ENCODE assay signal across 10 cellular contexts in the genomic region with DNA sequence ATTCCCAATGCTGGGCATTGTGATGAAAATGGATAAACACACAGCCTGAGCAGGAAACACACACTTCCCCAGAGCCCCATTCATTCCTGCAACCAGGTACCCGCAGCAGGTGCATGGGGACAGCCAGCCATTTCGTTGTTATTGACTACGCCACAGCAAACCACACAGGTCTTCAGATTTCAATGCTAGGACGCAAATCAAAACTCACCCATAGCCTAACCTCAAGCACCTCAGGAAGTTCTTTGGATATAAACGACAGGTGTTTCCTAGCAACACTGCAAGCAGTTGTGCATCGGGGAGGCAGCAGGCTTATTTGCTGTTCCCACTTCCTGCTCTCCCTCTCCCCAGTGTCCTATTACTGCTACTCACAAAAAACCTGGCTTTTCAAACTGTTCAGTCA.
A peak's percentile ranks its signal among the peaks of the same experiment; 100 is the strongest.
DNase-seq lines count a peak whose midpoint lies in the region; FAIRE-seq and TF ChIP-seq lines count a peak whose summit lies in the region.
"Had no signal": no experiment of that assay in that cellular context is flagged by ENCODE, and none has a peak within 500 bp of the region (broad histone marks: within the 10 kb centered on the region; RNA-seq: fewer than 3 reads in every experiment).

No MANE protein-coding gene starts in this region.

- H3K9me3 ChIP-seq in small intestine (ENCODE audit: control insufficient read depth, low read depth) (no peaks in the 10 kb centered on the region), A673 (ENCODE audit: low read depth, low read length, poor library complexity, severe bottlenecking) (no peaks in the 10 kb centered on the region), suprapubic skin (no peaks in the 10 kb centered on the region), WERI-Rb-1 (ENCODE audit: severe bottlenecking) (no peaks in the 10 kb centered on the region)

- intact Hi-C loops in A673 (cut with micrococcal nuclease; ENCODE audit: unreplicated experiment), result no loop called here

- no peak for TF ChIP-seq CTCF in A673 (conservative IDR thresholded peaks at IDR 0.05; ENCODE audit: low read depth, low read length)
- TF ChIP-seq CTCF in suprapubic skin (IDR thresholded peaks at IDR 0.05), result no peak
- TF ChIP-seq CTCF in WERI-Rb-1 (IDR thresholded peaks at IDR 0.05; ENCODE audit: low read depth, low read length), result no peak

- CTCF ChIA-PET in A673 (lab: Charles Lee), result no interaction called here

- H3K27ac ChIP-seq in small intestine (ENCODE audit: low read depth in 1 of 2, low read length in 1 of 2) (no peak overlapping the region), A673 (ENCODE audit: low read depth, low read length, poor library complexity, severe bottlenecking) (no peak overlapping the region), suprapubic skin (no peak overlapping the region), WERI-Rb-1 (no peak overlapping the region)

- H3K36me3 ChIP-seq in small intestine (ENCODE audit: control insufficient read depth in 2 of 2, insufficient read depth in 2 of 2, low read length in 2 of 2) (no peaks in the 10 kb centered on the region), A673 (ENCODE audit: insufficient read depth, low read length, poor library complexity, severe bottlenecking) (no peaks in the 10 kb centered on the region), suprapubic skin (no peaks in the 10 kb centered on the region), WERI-Rb-1 (no peaks in the 10 kb centered on the region)

- BruUV-seq in A673 (replicated peaks; lab: Mats Ljungman, UMichigan), result no TSS peak

- no peaks in the 10 kb centered on the region for H3K27me3 ChIP-seq in small intestine (ENCODE audit: control insufficient read depth in 2 of 2, insufficient read depth in 2 of 2, low read length in 2 of 2)
- H3K27me3 ChIP-seq in A673 (replicated peaks; ENCODE audit: insufficient read depth, low read depth, low read length, poor library complexity), result no peaks in the 10 kb centered on the region
- no peaks in the 10 kb centered on the region for H3K27me3 ChIP-seq in suprapubic skin
- no peaks in the 10 kb centered on the region for H3K27me3 ChIP-seq in WERI-Rb-1 (ENCODE audit: insufficient read depth, low read depth, severe bottlenecking)

- no peak for TF ChIP-seq POLR2A in suprapubic skin (IDR thresholded peaks at IDR 0.05)

- no peak overlapping the region for H3K4me3 ChIP-seq in small intestine (ENCODE audit: low read depth in 1 of 2, low read length in 2 of 2)
- no peak overlapping the region for H3K4me3 ChIP-seq in A673 (ENCODE audit: low read depth, low read length, poor library complexity, severe bottlenecking)
- no peak overlapping the region for H3K4me3 ChIP-seq in suprapubic skin
- no peak overlapping the region for H3K4me3 ChIP-seq in WERI-Rb-1 (ENCODE audit: low read depth, low read length)

- POLR2A ChIA-PET in A673 (lab: Charles Lee; ENCODE audit: low non-redundant PET), result no interaction called here

- peak; percentile 74 for DNase-seq in activated effector memory CD4-positive, alpha-beta T cell treated with anti-CD3 and anti-CD28 coated beads, Interleukin-2, amount 50 U/mL, for 16 hours
- no peak for DNase-seq in activated effector memory CD4-positive, alpha-beta T cell treated with Interleukin-2 at 50 U/mL for 16 hours
- peak; percentile 82 for DNase-seq in NCI-H146 treated with DMSO at 0.1 percent for 48 hours (lab: John Stamatoyannopoulos, UW; ENCODE audit: unreplicated experiment)
- peak; percentile 27 to 37 for DNase-seq in activated T-cell treated with anti-CD3 and anti-CD28 coated beads, Interleukin-2, amount 50 U/mL, for 48 hours
- peak; percentile 48 for DNase-seq in small intestine
- DNase-seq in A673 (ENCODE audit: low spot score), result no peak
- no peak for DNase-seq in suprapubic skin (ENCODE audit: low spot score in 2 of 2)
- no peak for DNase-seq in WERI-Rb-1
- DNase-seq: foreskin fibroblast had no signal

- WGBS in small intestine, 3 donors, result 20 to 28% (median 24%) methylated on average over 6 of the region's 6 CpGs
- WGBS in suprapubic skin, result 63% methylated on average over 6 of the region's 6 CpGs

- H3K4me1 ChIP-seq in small intestine (ENCODE audit: control insufficient read depth in 2 of 2, insufficient read depth in 1 of 2, low read depth in 1 of 2, low read length in 1 of 2) (no peaks in the 10 kb centered on the region), A673 (ENCODE audit: insufficient read depth, low read length, poor library complexity, severe bottlenecking) (no peaks in the 10 kb centered on the region), suprapubic skin (no peaks in the 10 kb centered on the region)

- TF ChIP-seq EP300 in suprapubic skin (IDR thresholded peaks at IDR 0.05), result no peak

- no peak for FAIRE-seq in small intestine (lab: Jason Lieb, UNC)
- FAIRE-seq: RCC 7860 had no signal

Comparison
In these comparisons a context has a peak if more than half of its experiments do, and no peak if none do; other contexts are left out.
1. DNase-seq: peak in activated effector memory CD4-positive, alpha-beta T cell treated with anti-CD3 and anti-CD28 coated beads, Interleukin-2, amount 50 U/mL, for 16 hours (single experiment), NCI-H146 treated with DMSO at 0.1 percent for 48 hours (single experiment), activated T-cell treated with anti-CD3 and anti-CD28 coated beads, Interleukin-2, amount 50 U/mL, for 48 hours (2 of 2) and small intestine (single experiment); none in activated effector memory CD4-positive, alpha-beta T cell treated with Interleukin-2 at 50 U/mL for 16 hours (single experiment), A673 (single experiment), suprapubic skin (0 of 2) and WERI-Rb-1 (single experiment).